In genomic region chr6:150203871-150204545, GRCh38 we compare ENCODE assay signal across 1 cellular context.
TF ChIP-seq lines count a peak whose summit lies in the region.

No MANE protein-coding gene starts in this region.

TF ChIP-seq in SK-N-SH, 30 proteins besides CTCF, POLR2A, EP300 and RAD21 (continued from another document):
- no peak for TF ChIP-seq IRF3 (IDR thresholded peaks at IDR 0.05; ENCODE audit: low read depth, low read length)
- TF ChIP-seq TCF12 (IDR thresholded peaks at IDR 0.05) = no peak
- no peak for TF ChIP-seq ELF1 (IDR thresholded peaks at IDR 0.05)
- TF ChIP-seq POLR2AphosphoS5 (IDR thresholded peaks at IDR 0.05; ENCODE audit: low read depth, low read length) = no peak
- TF ChIP-seq EZH2phosphoT487 (IDR thresholded peaks at IDR 0.05; ENCODE audit: borderline replicate concordance, low read depth) = no peak
- TF ChIP-seq GATA2 (CRISPR knock-in tag; IDR thresholded peaks at IDR 0.05) = no peak
- no peak for TF ChIP-seq GABPA (IDR thresholded peaks at IDR 0.05; ENCODE audit: low read depth)
- TF ChIP-seq RFX5 (IDR thresholded peaks at IDR 0.05; ENCODE audit: low read length) = no peak
- no peak for TF ChIP-seq REST (IDR thresholded peaks at IDR 0.05; ENCODE audit: low read depth, low read length)
